8 cellular contexts compared by ENCODE assay signal in genomic region chr6:68638225-68638900, GRCh38. TPM values are rescaled to one million over a fixed set of nuclear protein-coding genes. Genes with fewer than 3 reads are reported as not detected.
DNase-seq lines count a peak whose midpoint lies in the region; ATAC-seq and TF ChIP-seq lines count a peak whose summit lies in the region.

No MANE protein-coding gene starts in this region.

- TF ChIP-seq CTCF in H9 (conservative IDR thresholded peaks at IDR 0.05) (peak; percentile 91), fibroblast of lung (conservative IDR thresholded peaks at IDR 0.05 in 1 of 2, IDR thresholded peaks at IDR 0.05 in 1 of 2; ENCODE audit: low read depth in 1 of 2, low read length in 2 of 2) (peak; percentile 61 to 63), progenitor cell of endocrine pancreas (IDR thresholded peaks at IDR 0.05; ENCODE audit: unreplicated experiment) (peak; percentile 93)

- ATAC-seq in HG03565 (IDR thresholded peaks at IDR 0.05; ENCODE audit: unreplicated experiment), result no peak
- no peak for ATAC-seq in HG03457 (IDR thresholded peaks at IDR 0.05; ENCODE audit: unreplicated experiment)

- H3K27ac Mint-ChIP-seq in H9 (no peak overlapping the region), progenitor cell of endocrine pancreas (no peak overlapping the region)

- H2BK12ac ChIP-seq in H9 (ENCODE audit: insufficient read length, low read depth, low read length), result no peak overlapping the region

- H3K14ac ChIP-seq in H9 (ENCODE audit: insufficient read depth, low read length), result no peak overlapping the region

- no CpG with 5 or more reads among the region's 11 CpGs for WGBS in H9 (ENCODE audit: extremely low coverage, insufficient read length, low lambda C conversion rate)

- H3K79me2 ChIP-seq in H9 (ENCODE audit: insufficient read depth, low read length), result no peaks in the 10 kb centered on the region
- no peaks in the 10 kb centered on the region for H3K79me2 ChIP-seq in fibroblast of lung (ENCODE audit: control insufficient read depth, insufficient read depth, low read length)

- H2AFZ ChIP-seq in H9 (ENCODE audit: low read length) (no peak overlapping the region), fibroblast of lung (ENCODE audit: low read length) (no peak overlapping the region)

- no peaks in the 10 kb centered on the region for H3K36me3 Mint-ChIP-seq in H9 (ENCODE audit: insufficient read depth in 1 of 3, low read depth in 3 of 3)
- H3K36me3 Mint-ChIP-seq in progenitor cell of endocrine pancreas (ENCODE audit: insufficient read depth), result no peaks in the 10 kb centered on the region

- H3K4me1 ChIP-seq in H9 (ENCODE audit: insufficient read depth, low read length) (peaks cover 6% of the 10 kb centered on the region; the same call in 1 of the 2 replicates), fibroblast of lung (ENCODE audit: control insufficient read depth, extremely low read depth, insufficient read depth, low read length) (no peaks in the 10 kb centered on the region)

- no peak overlapping the region for H2BK15ac ChIP-seq in H9 (ENCODE audit: low read depth, low read length)

- H3K79me1 ChIP-seq in H9 (ENCODE audit: insufficient read depth, low read depth, low read length, poor library complexity, severe bottlenecking), result no peaks in the 10 kb centered on the region

- H4K5ac ChIP-seq in H9 (ENCODE audit: insufficient read length, low read depth, low read length), result no peak overlapping the region

- peak; percentile 63 for DNase-seq in CD1c-positive myeloid dendritic cell (ENCODE audit: extremely low spot score)
- DNase-seq in H9, result no peak
- DNase-seq in SK-N-MC (ENCODE audit: low read depth, low spot score), result no peak
- peak; percentile 27 to 74 for DNase-seq in fibroblast of lung (ENCODE audit: low read depth in 2 of 2)
- DNase-seq in progenitor cell of endocrine pancreas (ENCODE audit: low spot score, unreplicated experiment), result no peak
- no peak for DNase-seq in activated gamma-delta T cell treated with Interleukin-2 at 50 U/mL for 16 hours

- H3K4me3 Mint-ChIP-seq in H9, result no peak overlapping the region
- H3K4me3 Mint-ChIP-seq in progenitor cell of endocrine pancreas (ENCODE audit: low read depth), result no peak overlapping the region

- H3K36me3 ChIP-seq in SK-N-MC (ENCODE audit: insufficient read depth, low read length) (no peaks in the 10 kb centered on the region), fibroblast of lung (ENCODE audit: control insufficient read depth, insufficient read depth, low read length) (no peaks in the 10 kb centered on the region)

- no peak overlapping the region for H4K91ac ChIP-seq in H9 (ENCODE audit: insufficient read length, low read depth, low read length)

- H3K27me3 ChIP-seq in H9 (ENCODE audit: insufficient read depth, low read length), result peaks cover 4% of the 10 kb centered on the region; the same call in 1 of the 2 replicates
- H3K27me3 ChIP-seq in fibroblast of lung (ENCODE audit: control insufficient read depth, insufficient read depth, low read length), result peaks cover 9% of the 10 kb centered on the region

- no peak overlapping the region for H3K9ac ChIP-seq in H9 (ENCODE audit: extremely low read depth, insufficient read length, low read length)
- peak overlapping the region; percentile 19 for H3K9ac ChIP-seq in SK-N-MC (ENCODE audit: insufficient read length)
- no peak overlapping the region for H3K9ac ChIP-seq in fibroblast of lung (ENCODE audit: insufficient read depth, low read length)

- H3K56ac ChIP-seq in H9 (ENCODE audit: insufficient read length, low read depth, low read length), result no peak overlapping the region

- no peak overlapping the region for H3K4ac ChIP-seq in H9 (ENCODE audit: low read depth, low read length)

- H3K18ac ChIP-seq in H9 (ENCODE audit: insufficient read length, low read depth, low read length), result no peak overlapping the region

- H3T11ph ChIP-seq in H9 (ENCODE audit: low read length), result no peak overlapping the region

- no peak overlapping the region for H2BK5ac ChIP-seq in H9 (ENCODE audit: insufficient read length, low read length)

- H3K27me3 Mint-ChIP-seq in H9 (ENCODE audit: low read depth), result peaks cover 75% of the 10 kb centered on the region
- H3K27me3 Mint-ChIP-seq in progenitor cell of endocrine pancreas, result peaks cover 63% of the 10 kb centered on the region

- no peak overlapping the region for H3K23ac ChIP-seq in H9 (ENCODE audit: insufficient read length, low read depth, low read length)

- H3K4me2 ChIP-seq in H9 (ENCODE audit: insufficient read depth, insufficient read length, low read length) (no peak overlapping the region), fibroblast of lung (ENCODE audit: extremely low read depth, insufficient read depth, low read length) (no peak overlapping the region)

- H3K4me3 ChIP-seq in SK-N-MC (peak overlapping the region; percentile 94), fibroblast of lung (replicated peaks in 1 of 4; ENCODE audit: control extremely low read depth in 1 of 4, insufficient read depth in 1 of 4, low read depth in 3 of 4, low read length in 4 of 4) (no peak overlapping the region)

- H2AK5ac ChIP-seq in H9 (ENCODE audit: insufficient read length, low read length), result no peak overlapping the region

- H2BK120ac ChIP-seq in H9 (ENCODE audit: low read depth, low read length, poor library complexity, severe bottlenecking), result no peak overlapping the region

- no peak overlapping the region for H4K8ac ChIP-seq in H9 (replicated peaks; ENCODE audit: insufficient read length, low read depth, low read length)

- H3K4me1 Mint-ChIP-seq in H9 (peaks cover 32 to 35% of the 10 kb centered on the region in 2 experiments), progenitor cell of endocrine pancreas (ENCODE audit: low read depth) (peaks cover 32% of the 10 kb centered on the region)

- H3K9me3 ChIP-seq in H9 (ENCODE audit: control insufficient read depth, low read depth, low read length) (no peaks in the 10 kb centered on the region), SK-N-MC (ENCODE audit: low read depth, low read length) (no peaks in the 10 kb centered on the region), fibroblast of lung (ENCODE audit: control insufficient read depth, insufficient read depth, low read depth, low read length) (no peaks in the 10 kb centered on the region)

- H4K20me1 ChIP-seq in H9 (ENCODE audit: control insufficient read depth, insufficient read depth, insufficient read length), result no peaks in the 10 kb centered on the region
- no peaks in the 10 kb centered on the region for H4K20me1 ChIP-seq in fibroblast of lung (ENCODE audit: control insufficient read depth, extremely low read depth, insufficient read depth, low read length)

- H2BK20ac ChIP-seq in H9 (ENCODE audit: low read depth, low read length, poor library complexity, severe bottlenecking), result no peak overlapping the region

- H3K27ac ChIP-seq in H9 (ENCODE audit: insufficient read length, low read depth, low read length), result no peak overlapping the region
- 0 out of 2 replicates have a peak overlapping the region, but pooled peaks have one; percentile 27 for H3K27ac ChIP-seq in SK-N-MC
- no peak overlapping the region for H3K27ac ChIP-seq in fibroblast of lung (ENCODE audit: insufficient read depth, low read length)

- no peaks in the 10 kb centered on the region; a peak in 3 of 5 replicates for H3K9me3 Mint-ChIP-seq in H9
- no peaks in the 10 kb centered on the region for H3K9me3 Mint-ChIP-seq in progenitor cell of endocrine pancreas (ENCODE audit: low read depth)

- peaks cover 25% of the 10 kb centered on the region for H3K23me2 ChIP-seq in H9 (ENCODE audit: insufficient read length, low read depth, low read length, poor library complexity, severe bottlenecking)

RNA-seq across cellular contexts. Expression of gene ADGRB3, which starts 3.3 kb away (rescaled TPM):
- total RNA-seq in H9 (2021), result 0.22 and 0.37 TPM in 2 replicates
- 0.33 and 0.77 TPM in 2 replicates for total RNA-seq in fibroblast of lung
- 0.01 TPM in 1 of 2 replicates, not detected in the other for polyA plus RNA-seq in fibroblast of lung
- not detected in 2 replicates for polyA plus RNA-seq in fibroblast of lung (2012)
- polyA minus RNA-seq in fibroblast of lung (ENCODE audit: low replicate concordance), result not detected in 2 replicates
- total RNA-seq in progenitor cell of endocrine pancreas, result 1.5 and 1.8 TPM in 2 replicates

Comparison
In these comparisons a context has a peak if more than half of its experiments do, and no peak if none do; other contexts are left out.
1. DNase-seq: peak in CD1c-positive myeloid dendritic cell (single experiment) and fibroblast of lung (2 of 2); none in H9 (single experiment), SK-N-MC (single experiment), progenitor cell of endocrine pancreas (single experiment) and activated gamma-delta T cell treated with Interleukin-2 at 50 U/mL for 16 hours (single experiment).
2. Peak in every context shown above with its lines, with median percentiles within 50 percentile points of each other: CTCF ChIP-seq.